In genomic region chr3:173411288-173412064, GRCh38 we compare ENCODE assay signal across 9 cellular contexts. TPM values are rescaled to one million over a fixed set of nuclear protein-coding genes. Genes with fewer than 3 reads are reported as not detected.
DNase-seq lines count a peak whose midpoint lies in the region; ATAC-seq, FAIRE-seq and TF ChIP-seq lines count a peak whose summit lies in the region.
"Had no signal": no experiment of that assay in that cellular context is flagged by ENCODE, and none has a peak within 500 bp of the region (broad histone marks: within the 10 kb centered on the region; RNA-seq: fewer than 3 reads in every experiment).

No MANE protein-coding gene starts in this region.

- H3K36me3 Mint-ChIP-seq in immature natural killer cell, result no peaks in the 10 kb centered on the region
- H3K36me3 Mint-ChIP-seq in activated CD4-positive, alpha-beta T cell treated with anti-CD3 and anti-CD28 coated beads, Interleukin-2, amount 10 ng/mL, durations not matched to agents 24 days and 14 days (ENCODE audit: low read depth), result no peaks in the 10 kb centered on the region
- H3K36me3 Mint-ChIP-seq: activated naive CD8-positive, alpha-beta T cell treated with anti-CD3 and anti-CD28 coated beads, Interleukin-2, amount 10 ng/mL, durations not matched to agents 7 days and 5 days had no signal

- no peak for FAIRE-seq in pancreas (lab: Jason Lieb, UNC)

- no peak overlapping the region for H3K4me2 ChIP-seq in OCI-LY1 (ENCODE audit: low read length)

- no peak overlapping the region for H2AFZ ChIP-seq in OCI-LY1 (ENCODE audit: low read length)

- H3K4me1 ChIP-seq in OCI-LY1 (ENCODE audit: insufficient read depth, low read length, severe bottlenecking) (no peaks in the 10 kb centered on the region), pancreas (no peaks in the 10 kb centered on the region)

- no peak overlapping the region for H3K4me3 ChIP-seq in OCI-LY1 (ENCODE audit: low read depth, low read length, poor library complexity, severe bottlenecking)
- no peak overlapping the region for H3K4me3 ChIP-seq in epithelial cell of proximal tubule (ENCODE audit: low read depth, low read length)
- no peak overlapping the region for H3K4me3 ChIP-seq in pancreas

- H3K27me3 Mint-ChIP-seq in immature natural killer cell (ENCODE audit: low read depth in 3 of 3), result no peaks in the 10 kb centered on the region
- no peaks in the 10 kb centered on the region for H3K27me3 Mint-ChIP-seq in activated CD4-positive, alpha-beta T cell treated with anti-CD3 and anti-CD28 coated beads, Interleukin-2, amount 10 ng/mL, durations not matched to agents 24 days and 14 days
- H3K27me3 Mint-ChIP-seq: activated naive CD8-positive, alpha-beta T cell treated with anti-CD3 and anti-CD28 coated beads, Interleukin-2, amount 10 ng/mL, durations not matched to agents 7 days and 5 days had no signal

- no peaks in the 10 kb centered on the region for H3K4me1 Mint-ChIP-seq in immature natural killer cell
- H3K4me1 Mint-ChIP-seq in activated CD4-positive, alpha-beta T cell treated with anti-CD3 and anti-CD28 coated beads, Interleukin-2, amount 10 ng/mL, durations not matched to agents 24 days and 14 days, result no peaks in the 10 kb centered on the region
- H3K4me1 Mint-ChIP-seq: activated naive CD8-positive, alpha-beta T cell treated with anti-CD3 and anti-CD28 coated beads, Interleukin-2, amount 10 ng/mL, durations not matched to agents 7 days and 5 days had no signal

- H3K9ac ChIP-seq in OCI-LY1 (ENCODE audit: low read length), result no peak overlapping the region

- H3F3A ChIP-seq in OCI-LY1 (ENCODE audit: insufficient read depth, low read length), result no peaks in the 10 kb centered on the region

- H3K27me3 ChIP-seq in OCI-LY1 (ENCODE audit: insufficient read depth, low read length) (no peaks in the 10 kb centered on the region), pancreas (no peaks in the 10 kb centered on the region)

- H3K27ac ChIP-seq in OCI-LY1 (ENCODE audit: low read depth, low read length, poor library complexity, severe bottlenecking) (no peak overlapping the region), pancreas (no peak overlapping the region)

- H3K9me3 ChIP-seq in OCI-LY1 (ENCODE audit: low read length), result no peaks in the 10 kb centered on the region
- H3K9me3 ChIP-seq in pancreas, result no peaks in the 10 kb centered on the region

- DNase-seq in A172 (ENCODE audit: low spot score), result peak; percentile 39
- DNase-seq in epithelial cell of proximal tubule (ENCODE audit: low read depth), result no peak
- no peak for DNase-seq in pancreas
- DNase-seq in middle frontal gyrus (ENCODE audit: extremely low spot score, low spot score), result no peak
- DNase-seq in immature natural killer cell, result no peak
- no peak for DNase-seq in activated CD4-positive, alpha-beta T cell treated with anti-CD3 and anti-CD28 coated beads, Interleukin-2, amount 10 ng/mL, durations not matched to agents 24 days and 14 days
- DNase-seq: activated naive CD8-positive, alpha-beta T cell treated with anti-CD3 and anti-CD28 coated beads, Interleukin-2, amount 10 ng/mL, durations not matched to agents 7 days and 5 days had no signal

- H3K9me3 Mint-ChIP-seq in immature natural killer cell, result peaks cover 0 to 9% (median 0%) of the 10 kb centered on the region in 6 donors
- no peaks in the 10 kb centered on the region for H3K9me3 Mint-ChIP-seq in activated CD4-positive, alpha-beta T cell treated with anti-CD3 and anti-CD28 coated beads, Interleukin-2, amount 10 ng/mL, durations not matched to agents 24 days and 14 days
- H3K9me3 Mint-ChIP-seq: activated naive CD8-positive, alpha-beta T cell treated with anti-CD3 and anti-CD28 coated beads, Interleukin-2, amount 10 ng/mL, durations not matched to agents 7 days and 5 days had no signal

- H3K36me3 ChIP-seq in OCI-LY1 (ENCODE audit: insufficient read depth, low read length) (no peaks in the 10 kb centered on the region), pancreas (no peaks in the 10 kb centered on the region)

- no peak overlapping the region for H3K27ac Mint-ChIP-seq in immature natural killer cell
- H3K27ac Mint-ChIP-seq in activated CD4-positive, alpha-beta T cell treated with anti-CD3 and anti-CD28 coated beads, Interleukin-2, amount 10 ng/mL, durations not matched to agents 24 days and 14 days, result no peak overlapping the region
- H3K27ac Mint-ChIP-seq: activated naive CD8-positive, alpha-beta T cell treated with anti-CD3 and anti-CD28 coated beads, Interleukin-2, amount 10 ng/mL, durations not matched to agents 7 days and 5 days had no signal

- peak; percentile 67 for ATAC-seq in GM19351 (IDR thresholded peaks at IDR 0.05; ENCODE audit: unreplicated experiment)
- peak in 3 of 4 donors; percentile 47 to 76 (median 62) for ATAC-seq in pancreas

- H3K79me2 ChIP-seq in OCI-LY1 (ENCODE audit: insufficient read depth, low read length), result no peaks in the 10 kb centered on the region

- no peaks in the 10 kb centered on the region for H4K20me1 ChIP-seq in OCI-LY1 (ENCODE audit: insufficient read depth, low read length)

- TF ChIP-seq CTCF in OCI-LY1 (IDR thresholded peaks at IDR 0.05; ENCODE audit: low read length) (peak; percentile 65), epithelial cell of proximal tubule (conservative IDR thresholded peaks at IDR 0.05; ENCODE audit: low read depth, low read length) (peak; percentile 61), pancreas (IDR thresholded peaks at IDR 0.05) (no peak)

- WGBS in pancreas, 2 donors, result 31 to 38% methylated on average over 5 of the region's 5 CpGs

- H3K9me2 ChIP-seq in OCI-LY1 (ENCODE audit: low read depth, low read length), result no peaks in the 10 kb centered on the region

- H3K4me3 Mint-ChIP-seq in immature natural killer cell, result no peak overlapping the region
- H3K4me3 Mint-ChIP-seq in activated CD4-positive, alpha-beta T cell treated with anti-CD3 and anti-CD28 coated beads, Interleukin-2, amount 10 ng/mL, durations not matched to agents 24 days and 14 days, result no peak overlapping the region
- H3K4me3 Mint-ChIP-seq: activated naive CD8-positive, alpha-beta T cell treated with anti-CD3 and anti-CD28 coated beads, Interleukin-2, amount 10 ng/mL, durations not matched to agents 7 days and 5 days had no signal

- intact Hi-C loops in pancreas (cut with DNase I), result no loop called here
- intact Hi-C loops in activated CD4-positive, alpha-beta T cell treated with anti-CD3 and anti-CD28 coated beads, Interleukin-2, amount 10 ng/mL, durations not matched to agents 24 days and 14 days (cut with micrococcal nuclease), result no loop called here

RNA-seq across cellular contexts. Expression of gene NLGN1, which starts 13.9 kb away (rescaled TPM):
- total RNA-seq in A172 (2014; rRNA removed; shearing (Covaris generic)), result 0.50 and 0.72 TPM in 2 replicates
- 1.4 and 1.9 TPM in 2 replicates for total RNA-seq in epithelial cell of proximal tubule
- 1 to 10 TPM in 3 of 6 donors, under 1 TPM in 3; 0.51 to 2.3 (median 0.97) TPM for total RNA-seq in pancreas
- polyA plus RNA-seq in pancreas, result under 1 TPM; 0.49 to 0.99 TPM
- not detected for polyA plus RNA-seq in immature natural killer cell
- total RNA-seq in activated CD4-positive, alpha-beta T cell treated with anti-CD3 and anti-CD28 coated beads, Interleukin-2, amount 10 ng/mL, durations not matched to agents 24 days and 14 days, result not detected in 2 replicates
- total RNA-seq: activated naive CD8-positive, alpha-beta T cell treated with anti-CD3 and anti-CD28 coated beads, Interleukin-2, amount 10 ng/mL, durations not matched to agents 7 days and 5 days had no signal

Comparison
In these comparisons a context has a peak if more than half of its experiments do, and no peak if none do; other contexts are left out.
1. CTCF ChIP-seq: peak in OCI-LY1 (single experiment) and epithelial cell of proximal tubule (single experiment); none in pancreas (0 of 4).